ENCODE assay signal across 23 cellular contexts in the genomic region with DNA sequence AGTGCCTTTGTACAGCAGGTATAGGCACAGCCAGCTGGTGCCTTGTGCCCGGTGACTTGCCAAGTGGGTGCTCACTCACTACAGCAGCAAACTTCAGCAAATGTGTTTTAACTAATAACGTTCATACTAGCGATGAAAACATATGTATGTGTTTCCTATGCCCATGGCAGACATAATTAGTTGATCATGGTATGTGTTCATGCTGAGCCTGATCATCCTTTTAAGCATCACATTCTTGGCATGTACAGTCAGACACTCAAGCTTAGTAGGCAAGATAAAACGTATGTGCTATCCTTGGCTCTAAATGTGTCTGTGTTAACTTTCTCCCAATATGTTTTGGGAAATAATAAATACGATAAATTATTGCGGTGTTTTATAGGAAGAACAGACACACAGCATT.
"Had no signal": no experiment of that assay in that cellular context is flagged by ENCODE, and none has a peak within 500 bp of the region (broad histone marks: within the 10 kb centered on the region; RNA-seq: fewer than 3 reads in every experiment).

No MANE protein-coding gene starts in this region.

- H3K27me3 ChIP-seq: body of pancreas, colonic mucosa, dorsolateral prefrontal cortex, esophagus squamous epithelium, neutrophil, pancreas, stomach, testis, vagina had no signal

- FAIRE-seq: endothelial cell of umbilical vein had no signal

- H3K9me3 ChIP-seq: body of pancreas, colonic mucosa, esophagus squamous epithelium, lower lobe of right lung, neutrophil, pancreas, stomach, testis, vagina had no signal

- H3K4me1 ChIP-seq: colonic mucosa had no signal

- DNase-seq: activated gamma-delta T cell treated with Interleukin-2 at 50 U/mL for 16 hours; activated T-cell treated with anti-CD3 and anti-CD28 coated beads, Interleukin-2, amount 50 U/mL, for 1 hour; anterior cingulate cortex; body of pancreas; central memory CD4-positive, alpha-beta T cell; colonic mucosa; dorsolateral prefrontal cortex; effector memory CD8-positive, alpha-beta T cell; esophagus squamous epithelium; kidney; lower lobe of right lung; pancreas; small intestine; stimulated activated CD4-positive, alpha-beta T cell treated with anti-CD3 and anti-CD28 coated beads, Interleukin-2, amount 100 ng/mL, for 24 hours; stomach; T-cell; testis; trophoblast cell had no signal

- H3K27ac ChIP-seq: body of pancreas, colonic mucosa, esophagus squamous epithelium, lower lobe of right lung, neutrophil, pancreas, testis, vagina had no signal

- ATAC-seq: body of pancreas; effector memory CD8-positive, alpha-beta T cell; lower lobe of right lung; pancreas; sciatic nerve; stimulated activated effector memory CD8-positive, alpha-beta T cell treated with anti-CD3 and anti-CD28 coated beads, Interleukin-12 subunit alpha, Interleukin-12 subunit beta, amount 100 ng/mL, for 72 hours; T-cell had no signal

- H3K4me3 ChIP-seq: body of pancreas, colonic mucosa, dorsolateral prefrontal cortex, esophagus squamous epithelium, lower lobe of right lung, pancreas, stomach, testis, vagina had no signal

- H3K36me3 ChIP-seq: colonic mucosa, esophagus squamous epithelium, lower lobe of right lung, neutrophil, pancreas, stomach, vagina had no signal
